ENCODE assay signal across 22 cellular contexts in genomic region chr10:118823256-118823907, GRCh38.
"Had no signal": no experiment of that assay in that cellular context is flagged by ENCODE, and none has a peak within 500 bp of the region (broad histone marks: within the 10 kb centered on the region; RNA-seq: fewer than 3 reads in every experiment).

No MANE protein-coding gene starts in this region.

- H3K4me3 Mint-ChIP-seq: activated naive CD4-positive, alpha-beta T cell treated with anti-CD3 and anti-CD28 coated beads, Interleukin-2, amount 50 U/mL, for 24 hours; endodermal cell; natural killer cell; stimulated activated naive CD8-positive, alpha-beta T cell treated with anti-CD3 and anti-CD28 coated beads, Interleukin-15, Interleukin-2, amounts not matched to agents 100 ng/mL and 50 ng/mL, for 24 hours had no signal

- H3K36me3 Mint-ChIP-seq: activated naive CD4-positive, alpha-beta T cell treated with anti-CD3 and anti-CD28 coated beads, Interleukin-2, amount 50 U/mL, for 24 hours; natural killer cell had no signal

- H3K4me3 ChIP-seq: ascending aorta, colonic mucosa, esophagus squamous epithelium, left lung, lung, ovary, prostate gland, right atrium auricular region, tibial artery had no signal

- H3K4me1 ChIP-seq: ascending aorta, colonic mucosa, esophagus squamous epithelium, left lung, prostate gland, right atrium auricular region, tibial artery had no signal

- H3K4me1 Mint-ChIP-seq: activated naive CD4-positive, alpha-beta T cell treated with anti-CD3 and anti-CD28 coated beads, Interleukin-2, amount 50 U/mL, for 24 hours; endodermal cell; natural killer cell had no signal

- DNase-seq: activated CD4-positive, alpha-beta T cell treated with anti-CD3 and anti-CD28 coated beads for 1 hour; activated gamma-delta T cell treated with Interleukin-2 at 50 U/mL for 16 hours; activated T-cell treated with anti-CD3 and anti-CD28 coated beads, Interleukin-2, amount 50 U/mL, for 1 hour; brain microvascular endothelial cell; central memory CD4-positive, alpha-beta T cell; colonic mucosa; esophagus squamous epithelium; kidney; left lung; natural killer cell; ovary; stimulated activated CD4-positive, alpha-beta T cell treated with anti-CD3 and anti-CD28 coated beads, Interleukin-1b, Interleukin-23, amount 100 ng/mL, for 48 hours; T-helper 2 cell; tibial artery; WERI-Rb-1 had no signal

- H3K9me3 Mint-ChIP-seq: natural killer cell; stimulated activated naive CD8-positive, alpha-beta T cell treated with anti-CD3 and anti-CD28 coated beads, Interleukin-15, Interleukin-2, amounts not matched to agents 100 ng/mL and 50 ng/mL, for 24 hours had no signal

- H3K9me3 ChIP-seq: ascending aorta, colonic mucosa, esophagus squamous epithelium, left lung, ovary, prostate gland, right atrium auricular region, tibial artery had no signal

- H3K27ac Mint-ChIP-seq: activated naive CD4-positive, alpha-beta T cell treated with anti-CD3 and anti-CD28 coated beads, Interleukin-2, amount 50 U/mL, for 24 hours; endodermal cell; natural killer cell; stimulated activated naive CD8-positive, alpha-beta T cell treated with anti-CD3 and anti-CD28 coated beads, Interleukin-15, Interleukin-2, amounts not matched to agents 100 ng/mL and 50 ng/mL, for 24 hours had no signal

- H3K27ac ChIP-seq: ascending aorta, brain microvascular endothelial cell, colonic mucosa, esophagus squamous epithelium, left lung, ovary, prostate gland, right atrium auricular region, tibial artery, WERI-Rb-1 had no signal

- ATAC-seq: left lung, natural killer cell had no signal

- H3K27me3 Mint-ChIP-seq: activated naive CD4-positive, alpha-beta T cell treated with anti-CD3 and anti-CD28 coated beads, Interleukin-2, amount 50 U/mL, for 24 hours; stimulated activated naive CD8-positive, alpha-beta T cell treated with anti-CD3 and anti-CD28 coated beads, Interleukin-15, Interleukin-2, amounts not matched to agents 100 ng/mL and 50 ng/mL, for 24 hours had no signal

- FAIRE-seq: kidney had no signal
